In genomic region chr11:13126430-13126829, GRCh38 we compare ENCODE assay signal across 12 cellular contexts.
DNase-seq lines count a peak whose midpoint lies in the region; ATAC-seq and TF ChIP-seq lines count a peak whose summit lies in the region.
"Had no signal": no experiment of that assay in that cellular context is flagged by ENCODE, and none has a peak within 500 bp of the region (broad histone marks: within the 10 kb centered on the region; RNA-seq: fewer than 3 reads in every experiment).

No MANE protein-coding gene starts in this region.

- H3K4me3 Mint-ChIP-seq in brain (peak overlapping the region in 1 of 5 experiments; percentile 23), nephron (no peak overlapping the region), endothelial cell (ENCODE audit: unreplicated experiment) (no peak overlapping the region)
- H3K4me3 Mint-ChIP-seq: memory B cell had no signal

- H3K4me3 ChIP-seq in tibial artery, result no peak overlapping the region
- no peak overlapping the region for H3K4me3 ChIP-seq in prostate gland

- H3K9me3 Mint-ChIP-seq in brain (peaks cover 19 to 37% (median 26%) of the 10 kb centered on the region in 5 experiments), nephron (peaks cover 26% of the 10 kb centered on the region), endothelial cell (ENCODE audit: unreplicated experiment) (no peaks in the 10 kb centered on the region)

- DNase-seq in Daoy (ENCODE audit: low read depth) (peak; percentile 96), NCI-H2107 (lab: John Stamatoyannopoulos, UW) (peak; percentile 84), tibial artery (no peak), prostate gland (ENCODE audit: low spot score) (no peak), endothelial cell (ENCODE audit: low spot score) (no peak)
- DNase-seq: effector memory CD4-positive, alpha-beta T cell; RPMI8226; stimulated activated CD4-positive, alpha-beta T cell treated with anti-CD3 and anti-CD28 coated beads, Interleukin-4, amount 100 ng/mL, for 1 hour had no signal

- H3K27ac Mint-ChIP-seq in brain (peak overlapping the region; percentile 37 to 85 (median 83)), nephron (peak overlapping the region; percentile 59 to 82 (median 80)), endothelial cell (ENCODE audit: unreplicated experiment) (no peak overlapping the region)
- H3K27ac Mint-ChIP-seq: memory B cell had no signal

- no peaks in the 10 kb centered on the region for H3K36me3 ChIP-seq in tibial artery
- H3K36me3 ChIP-seq in prostate gland, result no peaks in the 10 kb centered on the region

- H3K27me3 ChIP-seq in tibial artery, result no peaks in the 10 kb centered on the region
- H3K27me3 ChIP-seq in prostate gland (replicated peaks; ENCODE audit: insufficient read depth), result no peaks in the 10 kb centered on the region

- H3K27ac ChIP-seq in tibial artery (no peak overlapping the region), prostate gland (no peak overlapping the region)

- TF ChIP-seq POLR2A in prostate gland (IDR thresholded peaks at IDR 0.05), result no peak

- H3K27me3 Mint-ChIP-seq in brain (peaks cover 4% of the 10 kb centered on the region), nephron (ENCODE audit: low read depth) (no peaks in the 10 kb centered on the region), endothelial cell (ENCODE audit: unreplicated experiment) (peaks cover 6% of the 10 kb centered on the region)

- TF ChIP-seq CTCF in brain (conservative IDR thresholded peaks at IDR 0.05), result no peak
- no peak for TF ChIP-seq CTCF in nephron (IDR thresholded peaks at IDR 0.05; ENCODE audit: unreplicated experiment in 3 of 3)
- no peak for TF ChIP-seq CTCF in tibial artery (IDR thresholded peaks at IDR 0.05)
- no peak for TF ChIP-seq CTCF in prostate gland (IDR thresholded peaks at IDR 0.05)
- no peak for TF ChIP-seq CTCF in endothelial cell (IDR thresholded peaks at IDR 0.05; ENCODE audit: unreplicated experiment)

- no peaks in the 10 kb centered on the region for H3K4me1 ChIP-seq in tibial artery
- no peaks in the 10 kb centered on the region for H3K4me1 ChIP-seq in prostate gland (replicated peaks)

- ATAC-seq in HG03520 (IDR thresholded peaks at IDR 0.05; ENCODE audit: unreplicated experiment), result no peak

- H3K4me1 Mint-ChIP-seq in brain, result peaks cover 12% of the 10 kb centered on the region
- H3K4me1 Mint-ChIP-seq in nephron, result peaks cover 11% of the 10 kb centered on the region
- peaks cover 11% of the 10 kb centered on the region for H3K4me1 Mint-ChIP-seq in endothelial cell (ENCODE audit: unreplicated experiment)
- H3K4me1 Mint-ChIP-seq: memory B cell had no signal

- intact Hi-C loops in tibial artery (cut with DNase I; ENCODE audit: low total_unique reads) (no loop called here), prostate gland (cut with DNase I) (no loop called here)

- 32% methylated on average over 7 of the region's 7 CpGs for WGBS in prostate gland

- H3K9me3 ChIP-seq in tibial artery, result no peaks in the 10 kb centered on the region
- no peaks in the 10 kb centered on the region for H3K9me3 ChIP-seq in prostate gland

- H3K36me3 Mint-ChIP-seq in brain (no peaks in the 10 kb centered on the region), nephron (ENCODE audit: low read depth) (peaks cover 10% of the 10 kb centered on the region), endothelial cell (ENCODE audit: low read depth, unreplicated experiment) (no peaks in the 10 kb centered on the region)
- H3K36me3 Mint-ChIP-seq: memory B cell had no signal

Comparison
In these comparisons a context has a peak if more than half of its experiments do, and no peak if none do; other contexts are left out.
1. DNase-seq: peak in Daoy (single experiment) and NCI-H2107 (single experiment); none in tibial artery (0 of 2), prostate gland (single experiment) and endothelial cell (single experiment).